ENCODE assay signal across 20 cellular contexts in genomic region chr10:133048306-133048705, GRCh38. TPM values are rescaled to one million over a fixed set of nuclear protein-coding genes. Genes with fewer than 3 reads are reported as not detected.
DNase-seq lines count a peak whose midpoint lies in the region; ATAC-seq and TF ChIP-seq lines count a peak whose summit lies in the region.
"Had no signal": no experiment of that assay in that cellular context is flagged by ENCODE, and none has a peak within 500 bp of the region (broad histone marks: within the 10 kb centered on the region; RNA-seq: fewer than 3 reads in every experiment).

No MANE protein-coding gene starts in this region.

- peak overlapping the region; percentile 61 for H2BK120ac ChIP-seq in neuronal stem cell (ENCODE audit: low read depth, low read length)

- 0 out of 2 replicates have a peak overlapping the region, but pooled peaks have one; percentile 36 for H3K27ac Mint-ChIP-seq in WTC11
- H3K27ac Mint-ChIP-seq in nephron: peak overlapping the region in 1 of 3 experiments; percentile 54
- H3K27ac Mint-ChIP-seq: CD4-positive, alpha-beta T cell had no signal

- no peak overlapping the region for H3K4ac ChIP-seq in neuronal stem cell (ENCODE audit: low read length)

- H3K4me2 ChIP-seq in BLaER1 treated with 17β-estradiol and CSF1 and Interleukin-3, amounts not matched to agents 10 nM and 100 nM: peak overlapping the region in 7 of 11 experiments; percentile 11 to 60 (median 36); a peak in 10 of 22 replicates
- no peak overlapping the region for H3K4me2 ChIP-seq in neuronal stem cell (ENCODE audit: insufficient read depth, low read length, poor library complexity, severe bottlenecking)

- H3K9me3 ChIP-seq in BLaER1 treated with 17β-estradiol and CSF1 and Interleukin-3, amounts not matched to agents 10 nM and 100 nM (replicated peaks in 1 of 11): peaks cover 0 to 6% (median 0%) of the 10 kb centered on the region in 11 experiments; a peak in 2 of 22 replicates
- peaks cover 0 to 6% of the 10 kb centered on the region in 2 donors for H3K9me3 ChIP-seq in neuronal stem cell (replicated peaks in 1 of 2; ENCODE audit: control insufficient read depth in 2 of 2, insufficient read depth in 1 of 2, low read depth in 1 of 2, low read length in 2 of 2)

- H3K4me1 Mint-ChIP-seq in WTC11 (peaks cover 7% of the 10 kb centered on the region), nephron (peaks cover 38% of the 10 kb centered on the region)
- H3K4me1 Mint-ChIP-seq: CD14-positive monocyte had no signal

- WGBS in neuronal stem cell (ENCODE audit: extremely low coverage in 2 of 2, insufficient read length in 2 of 2, insufficient replicate concordance in 1 of 2), 2 donors: no CpG with 5 or more reads among the region's 12 CpGs

- no peak overlapping the region for H4K91ac ChIP-seq in neuronal stem cell (ENCODE audit: low read depth, low read length, poor library complexity)

- H3K9me3 Mint-ChIP-seq in WTC11 (no peaks in the 10 kb centered on the region), nephron (no peaks in the 10 kb centered on the region)
- H3K9me3 Mint-ChIP-seq: CD4-positive, alpha-beta T cell had no signal

- no peak overlapping the region for H2BK5ac ChIP-seq in neuronal stem cell (ENCODE audit: low read length)

- POLR2A ChIA-PET in WTC11 (lab: Charles Lee): no interaction called here

- ATAC-seq in WTC11: no peak
- no peak for ATAC-seq in HG02840 (IDR thresholded peaks at IDR 0.05; ENCODE audit: low FRiP score, unreplicated experiment)
- ATAC-seq in stimulated activated naive CD8-positive, alpha-beta T cell treated with anti-CD3 and anti-CD28 coated beads, Interleukin-15, Interleukin-2, amounts not matched to agents 100 U/mL and 50 U/mL, for 24 hours: no peak

- peak overlapping the region; percentile 56 for H3K14ac ChIP-seq in neuronal stem cell (ENCODE audit: low read length)

- H3K4me1 ChIP-seq in BLaER1 treated with 17β-estradiol and CSF1 and Interleukin-3, amounts not matched to agents 10 nM and 100 nM: peaks cover 0 to 57% (median 36%) of the 10 kb centered on the region in 10 experiments; a peak in 15 of 20 replicates
- H3K4me1 ChIP-seq in neuronal stem cell (ENCODE audit: control insufficient read depth in 2 of 2, insufficient read depth in 1 of 2, low read depth in 1 of 2, low read length in 2 of 2): peaks cover 0 to 13% of the 10 kb centered on the region in 2 donors

- peaks cover 0 to 48% (median 0%) of the 10 kb centered on the region in 11 experiments; a peak in 12 of 22 replicates for H4K20me1 ChIP-seq in BLaER1 treated with 17β-estradiol and CSF1 and Interleukin-3, amounts not matched to agents 10 nM and 100 nM

- no peak overlapping the region for H3K27ac ChIP-seq in BLaER1 treated with 17β-estradiol and CSF1 and Interleukin-3, amounts not matched to agents 10 nM and 100 nM
- no peak overlapping the region for H3K27ac ChIP-seq in neuronal stem cell (replicated peaks; ENCODE audit: low read length)

- peak overlapping the region; percentile 73 for H2BK12ac ChIP-seq in neuronal stem cell (ENCODE audit: low read length)

- H3K36me3 Mint-ChIP-seq in WTC11 (no peaks in the 10 kb centered on the region), nephron (ENCODE audit: low read depth) (no peaks in the 10 kb centered on the region)
- H3K36me3 Mint-ChIP-seq: CD14-positive monocyte had no signal

- H3K79me1 ChIP-seq in neuronal stem cell (ENCODE audit: low read depth, low read length): no peaks in the 10 kb centered on the region

- peak overlapping the region; percentile 30 for H2BK15ac ChIP-seq in neuronal stem cell (ENCODE audit: low read length)

- no peaks in the 10 kb centered on the region for H3K36me3 ChIP-seq in BLaER1 treated with 17β-estradiol and CSF1 and Interleukin-3, amounts not matched to agents 10 nM and 100 nM
- peaks cover 0 to 2% of the 10 kb centered on the region in 2 donors for H3K36me3 ChIP-seq in neuronal stem cell (replicated peaks in 1 of 2; ENCODE audit: control insufficient read depth in 2 of 2, insufficient read depth in 2 of 2, low read length in 2 of 2)

- H3K27me3 Mint-ChIP-seq in WTC11 (ENCODE audit: low read depth) (no peaks in the 10 kb centered on the region; the same call in 1 of the 2 replicates), nephron (ENCODE audit: low read depth) (peaks cover 25% of the 10 kb centered on the region)

- TF ChIP-seq CTCF in WTC11 (IDR thresholded peaks at IDR 0.05): no peak
- no peak for TF ChIP-seq CTCF in nephron (IDR thresholded peaks at IDR 0.05; ENCODE audit: unreplicated experiment in 3 of 3)

- H2AK5ac ChIP-seq in neuronal stem cell (ENCODE audit: low read depth, low read length): peak overlapping the region; percentile 92

- H3K9ac ChIP-seq in BLaER1 treated with 17β-estradiol and CSF1 and Interleukin-3, amounts not matched to agents 10 nM and 100 nM: no peak overlapping the region
- H3K9ac ChIP-seq in neuronal stem cell (ENCODE audit: low read depth, low read length, poor library complexity): peak overlapping the region; percentile 4

- no peak overlapping the region for H3K4me3 ChIP-seq in BLaER1 treated with 17β-estradiol and CSF1 and Interleukin-3, amounts not matched to agents 10 nM and 100 nM
- H3K4me3 ChIP-seq in neuronal stem cell (ENCODE audit: low read length in 2 of 2): no peak overlapping the region

- CTCF ChIA-PET in WTC11 (lab: Charles Lee): interaction anchor here (1.4 kb wide), 1 partner anchor 110 kb away, joined by 3 read pairs; no protein-coding TSS in a partner anchor

- H3K18ac ChIP-seq in neuronal stem cell (ENCODE audit: low read length): peak overlapping the region; percentile 48

- no peak overlapping the region for H2AFZ ChIP-seq in neuronal stem cell (ENCODE audit: low read length)

- DNase-seq in WTC11 (ENCODE audit: low spot score) (no peak), neuronal stem cell (ENCODE audit: low spot score) (no peak), superior temporal gyrus (ENCODE audit: extremely low spot score) (no peak)
- no peak for DNase-seq in stimulated activated naive CD8-positive, alpha-beta T cell treated with anti-CD3 and anti-CD28 coated beads, Interleukin-15, Interleukin-2, amounts not matched to agents 100 U/mL and 50 U/mL, for 24 hours
- DNase-seq: Calu3; CD4-positive, alpha-beta T cell; COR-L47; DMS53; DMS79 treated with DMSO at 0.1 percent for 48 hours; GF-D8; GOT3; H7; HCEC 1CT had no signal

- peaks cover 33 to 66% (median 56%) of the 10 kb centered on the region in 11 experiments for H3K27me3 ChIP-seq in BLaER1 treated with 17β-estradiol and CSF1 and Interleukin-3, amounts not matched to agents 10 nM and 100 nM
- H3K27me3 ChIP-seq in neuronal stem cell (ENCODE audit: control insufficient read depth in 3 of 3, insufficient read depth in 3 of 3, low read depth in 1 of 3, low read length in 3 of 3): peaks cover 0 to 56% (median 0%) of the 10 kb centered on the region in 3 experiments

- no peak overlapping the region for H3K4me3 Mint-ChIP-seq in WTC11
- H3K4me3 Mint-ChIP-seq in nephron: peak overlapping the region in 2 of 3 experiments; percentile 33 to 56
- H3K4me3 Mint-ChIP-seq: CD4-positive, alpha-beta T cell had no signal

- no peak overlapping the region for H3K23ac ChIP-seq in neuronal stem cell (ENCODE audit: low read depth, low read length, poor library complexity)

- no peak overlapping the region for H4K8ac ChIP-seq in neuronal stem cell (ENCODE audit: low read depth, low read length)

TF ChIP-seq in WTC11, 78 proteins besides CTCF, POLR2A, EP300 and RAD21 (continues in another document):
- TF ChIP-seq AR (CRISPR knock-in tag; IDR thresholded peaks at IDR 0.05): no peak
- no peak for TF ChIP-seq EMX1 (CRISPR knock-in tag; IDR thresholded peaks at IDR 0.05)
- TF ChIP-seq MYBL2 (CRISPR knock-in tag; IDR thresholded peaks at IDR 0.05): no peak
- no peak for TF ChIP-seq GRHL2 (CRISPR knock-in tag; IDR thresholded peaks at IDR 0.05; ENCODE audit: insufficient replicate concordance, severe bottlenecking)
- no peak for TF ChIP-seq RORB (CRISPR knock-in tag; IDR thresholded peaks at IDR 0.05)

RNA-seq across cellular contexts. Expression of gene ADGRA1, which starts 39.4 kb away (rescaled TPM):
- total RNA-seq in WTC11 (2021): 0.11 to 0.20 TPM (median 0.18 TPM) in 3 replicates
- 0.08 TPM for polyA plus RNA-seq in neuronal stem cell (2013, experiment 1 of 2)
- 0.07 TPM for polyA plus RNA-seq in neuronal stem cell (2013, experiment 2 of 2)
- total RNA-seq: Calu3; CD4-positive, alpha-beta T cell; Daoy; G401 had no signal
- polyA plus RNA-seq: BJ, CD14-positive monocyte had no signal
